ENCODE assay signal across 9 cellular contexts in the genomic region with DNA sequence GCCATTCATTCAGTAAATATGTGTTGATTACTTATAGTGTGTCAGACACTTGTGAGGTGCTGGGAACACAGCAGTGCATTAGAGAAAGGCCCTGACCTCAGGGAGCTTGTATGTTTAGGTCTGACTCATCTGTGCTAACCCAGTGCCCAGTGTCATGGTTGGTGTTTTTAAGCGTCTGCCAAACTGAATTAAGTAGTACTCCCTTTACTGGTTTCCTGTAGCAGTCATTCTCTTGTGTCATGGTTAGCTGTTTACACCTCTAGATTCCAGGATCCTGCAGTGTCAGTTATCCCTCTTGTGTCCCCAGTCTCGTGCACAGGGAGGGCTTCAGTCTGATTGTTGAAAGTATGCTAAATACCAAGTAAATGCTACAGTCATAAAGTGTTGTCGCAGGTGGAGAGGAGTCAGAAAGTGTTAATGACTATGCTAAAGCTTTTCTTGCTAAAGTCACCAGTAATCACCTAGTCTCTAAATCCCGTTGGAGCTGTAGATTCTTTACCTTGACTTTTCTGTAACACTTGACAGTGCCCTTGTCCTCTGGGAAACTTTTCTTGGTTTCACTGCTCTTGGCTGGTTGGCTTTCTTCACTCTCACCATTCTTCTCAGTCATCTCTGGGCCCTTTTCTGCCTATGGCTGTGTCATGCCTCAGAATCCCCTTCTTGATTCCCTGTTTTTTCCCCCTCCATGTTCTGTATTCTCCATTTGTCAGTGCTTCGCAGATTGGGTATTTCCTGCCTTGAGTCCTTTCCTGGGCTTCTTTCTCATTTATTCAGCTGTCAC. TPM values are rescaled to one million over a fixed set of nuclear protein-coding genes. Genes with fewer than 3 reads are reported as not detected.
A peak's percentile ranks its signal among the peaks of the same experiment; 100 is the strongest.
DNase-seq lines count a peak whose midpoint lies in the region; ATAC-seq and TF ChIP-seq lines count a peak whose summit lies in the region.
"Had no signal": no experiment of that assay in that cellular context is flagged by ENCODE, and none has a peak within 500 bp of the region (broad histone marks: within the 10 kb centered on the region; RNA-seq: fewer than 3 reads in every experiment).

No MANE protein-coding gene starts in this region.

- H3K4me1 Mint-ChIP-seq in Calu3 (ENCODE audit: low read depth, unreplicated experiment), result peaks cover 67% of the 10 kb centered on the region

- DNase-seq in Calu3, result no peak
- DNase-seq in NCI-H69 (lab: John Stamatoyannopoulos, UW), result peak; percentile 47
- DNase-seq in fibroblast of pulmonary artery (ENCODE audit: low read depth), result peak; percentile 40
- no peak for DNase-seq in iPS-NIHi7 (ENCODE audit: extremely low spot score)
- no peak for DNase-seq in kidney glomerular epithelial cell (lab: John Stamatoyannopoulos, UW)
- no peak for DNase-seq in SIG-M5 treated with dmso at 0.1 percent for 504 hours (lab: John Stamatoyannopoulos, UW; ENCODE audit: unreplicated experiment)
- no peak for DNase-seq in NCI-H2196 treated with DMSO at 0.1 percent for 48 hours (lab: John Stamatoyannopoulos, UW; ENCODE audit: unreplicated experiment)
- DNase-seq: foreskin melanocyte had no signal

- no peaks in the 10 kb centered on the region for H3K9me3 Mint-ChIP-seq in Calu3 (ENCODE audit: low read depth, unreplicated experiment)

- TF ChIP-seq CTCF in Calu3 (IDR thresholded peaks at IDR 0.05; ENCODE audit: unreplicated experiment), result no peak
- TF ChIP-seq CTCF in fibroblast of pulmonary artery (IDR thresholded peaks at IDR 0.05; ENCODE audit: low read length, missing control alignments), result no peak

- no peak overlapping the region for H3K4me3 ChIP-seq in fibroblast of pulmonary artery (replicated peaks; ENCODE audit: low read depth, low read length)

- intact Hi-C loops in Calu3 (cut with micrococcal nuclease; ENCODE audit: unreplicated experiment), result loop anchor here (5.0 to 10.0 kb wide), 2 partner anchors 36 to 207 kb away; a partner anchor contains a TSS

- no peaks in the 10 kb centered on the region for H3K36me3 Mint-ChIP-seq in Calu3 (ENCODE audit: insufficient read depth, unreplicated experiment)

- no TSS peak for BruUV-seq in Calu3 (replicated peaks; lab: Mats Ljungman, UMichigan)

- CTCF ChIA-PET in Calu3 (lab: Charles Lee), result interaction anchor here (1.2 to 2.0 kb wide), 2 partner anchors 13 to 30 kb away, joined by 3 to 8 read pairs; no protein-coding TSS in a partner anchor

- H3K4me3 Mint-ChIP-seq in Calu3 (ENCODE audit: low read depth, unreplicated experiment), result peak overlapping the region; percentile 9

- peak overlapping the region; percentile 23 for H3K27ac Mint-ChIP-seq in Calu3 (ENCODE audit: unreplicated experiment)

- H3K27me3 Mint-ChIP-seq in Calu3 (ENCODE audit: unreplicated experiment), result no peaks in the 10 kb centered on the region

- peak; percentile 37 for ATAC-seq in GM21390 (IDR thresholded peaks at IDR 0.05; ENCODE audit: unreplicated experiment)

RNA-seq across cellular contexts. Expression of a gene that starts 14.4 kb away (rescaled TPM):
- 106 and 109 TPM in 2 replicates for total RNA-seq in Calu3 (2022)

Comparison
In these comparisons a context has a peak if more than half of its experiments do, and no peak if none do; other contexts are left out.
1. DNase-seq: peak in NCI-H69 (single experiment) and fibroblast of pulmonary artery (single experiment); none in Calu3 (single experiment), iPS-NIHi7 (single experiment), kidney glomerular epithelial cell (single experiment), SIG-M5 treated with dmso at 0.1 percent for 504 hours (single experiment) and NCI-H2196 treated with DMSO at 0.1 percent for 48 hours (single experiment).